In the genomic region with DNA sequence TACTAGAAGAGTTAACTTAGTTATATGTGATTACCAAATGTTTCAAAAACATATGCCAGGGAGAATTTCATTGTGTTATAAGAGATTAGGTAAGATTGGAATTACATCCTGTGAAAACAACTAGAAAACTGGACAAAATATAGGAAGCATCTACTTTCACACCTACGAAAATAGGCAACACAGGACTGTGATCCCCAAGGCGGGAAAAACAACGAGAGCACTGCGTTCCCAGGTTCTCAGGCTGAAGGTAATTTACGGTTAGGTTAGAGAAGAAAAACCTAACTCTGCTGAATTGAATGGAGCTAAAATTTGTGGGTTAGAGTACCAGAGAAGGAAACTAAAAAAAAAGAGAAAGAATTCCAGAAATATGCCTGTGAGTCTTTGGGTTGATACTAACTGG, we compare ENCODE assay signal across 25 cellular contexts. TPM values are rescaled to one million over a fixed set of nuclear protein-coding genes. Genes with fewer than 3 reads are reported as not detected.
DNase-seq lines count a peak whose midpoint lies in the region; ATAC-seq, FAIRE-seq and TF ChIP-seq lines count a peak whose summit lies in the region.
"Had no signal": no experiment of that assay in that cellular context is flagged by ENCODE, and none has a peak within 500 bp of the region (broad histone marks: within the 10 kb centered on the region; RNA-seq: fewer than 3 reads in every experiment).

No MANE protein-coding gene starts in this region.

- H3K79me1 ChIP-seq in H1 (ENCODE audit: low read depth, low read length): no peaks in the 10 kb centered on the region

- H3K36me3 ChIP-seq in Caco-2 (ENCODE audit: control insufficient read depth, insufficient read depth, low read length) (no peaks in the 10 kb centered on the region), GM23338 (ENCODE audit: insufficient read depth) (no peaks in the 10 kb centered on the region), H1 (ENCODE audit: control insufficient read depth in 2 of 4, insufficient read depth in 4 of 4, low read length in 3 of 4) (no peaks in the 10 kb centered on the region), neural progenitor cell (no peaks in the 10 kb centered on the region)
- H3K36me3 ChIP-seq: BE2C, BLaER1 had no signal

- no peak overlapping the region for H4K91ac ChIP-seq in H1 (replicated peaks; ENCODE audit: insufficient read length, low read length)

- H2BK120ac ChIP-seq in H1 (replicated peaks; ENCODE audit: low read depth, low read length): no peak overlapping the region

- no peak overlapping the region for H2BK20ac ChIP-seq in H1 (ENCODE audit: low read length)

- H3K9me3 ChIP-seq in Caco-2 (no peaks in the 10 kb centered on the region), H1 (ENCODE audit: insufficient read depth in 2 of 2, low read depth in 1 of 2, low read length in 1 of 2) (no peaks in the 10 kb centered on the region), neural progenitor cell (ENCODE audit: low read depth) (no peaks in the 10 kb centered on the region)
- H3K9me3 ChIP-seq: BE2C, BLaER1 had no signal

- H2AFZ ChIP-seq in GM23338 (peak overlapping the region; percentile 8; the same call in 1 of the 2 replicates), H1 (ENCODE audit: low read length) (peak overlapping the region; percentile 38; the same call in 1 of the 2 replicates), neural progenitor cell (replicated peaks) (no peak overlapping the region)

- H3K4me3 ChIP-seq in Caco-2 (ENCODE audit: low read depth, low read length) (no peak overlapping the region), GM23338 (no peak overlapping the region), H1 (ENCODE audit: extremely low read depth in 1 of 4, insufficient read depth in 2 of 4, low read depth in 3 of 4, low read length in 4 of 4) (no peak overlapping the region), neural progenitor cell (no peak overlapping the region)
- H3K4me3 ChIP-seq: BLaER1 had no signal

- no peak overlapping the region for H4K5ac ChIP-seq in H1 (ENCODE audit: insufficient read length, low read depth, low read length)

- H3K9me3 Mint-ChIP-seq in Caco-2 (ENCODE audit: unreplicated experiment) (no peaks in the 10 kb centered on the region), GM23338 (no peaks in the 10 kb centered on the region), neural progenitor cell (no peaks in the 10 kb centered on the region)
- H3K9me3 Mint-ChIP-seq: CD14-positive monocyte; CD4-positive, alpha-beta memory T cell; CD8-positive, alpha-beta memory T cell had no signal

- H3K23me2 ChIP-seq in H1 (ENCODE audit: low read depth, low read length): no peaks in the 10 kb centered on the region

- H3K4me3 Mint-ChIP-seq in Caco-2 (ENCODE audit: unreplicated experiment): no peak overlapping the region
- H3K4me3 Mint-ChIP-seq in GM23338: no peak overlapping the region
- H3K4me3 Mint-ChIP-seq in neural progenitor cell: no peak overlapping the region
- H3K4me3 Mint-ChIP-seq: CD14-positive monocyte; CD4-positive, alpha-beta memory T cell; CD4-positive, CD25-positive, alpha-beta regulatory T cell; CD8-positive, alpha-beta memory T cell had no signal

- H3K27ac ChIP-seq in GM23338 (ENCODE audit: low read depth) (no peak overlapping the region), H1 (ENCODE audit: low read depth, low read length) (no peak overlapping the region), neural progenitor cell (no peak overlapping the region)
- H3K27ac ChIP-seq: BLaER1 had no signal

- H4K20me1 ChIP-seq in GM23338 (replicated peaks; ENCODE audit: insufficient read depth) (no peaks in the 10 kb centered on the region), H1 (replicated peaks in 1 of 2; ENCODE audit: control insufficient read depth in 1 of 2, insufficient read depth in 2 of 2, low read length in 2 of 2) (no peaks in the 10 kb centered on the region), neural progenitor cell (ENCODE audit: low read depth) (no peaks in the 10 kb centered on the region)
- H4K20me1 ChIP-seq: BLaER1 had no signal

- H3K23ac ChIP-seq in H1 (ENCODE audit: insufficient read length): no peak overlapping the region

- no TSS peak for BruUV-seq in Caco-2 (replicated peaks; lab: Mats Ljungman, UMichigan)

- H3K27ac Mint-ChIP-seq in Caco-2 (ENCODE audit: unreplicated experiment): peak overlapping the region; percentile 74
- H3K27ac Mint-ChIP-seq in GM23338: no peak overlapping the region
- no peak overlapping the region for H3K27ac Mint-ChIP-seq in neural progenitor cell
- H3K27ac Mint-ChIP-seq: CD4-positive, alpha-beta memory T cell; CD4-positive, CD25-positive, alpha-beta regulatory T cell; CD8-positive, alpha-beta memory T cell had no signal

- no peak overlapping the region for H2BK15ac ChIP-seq in H1 (ENCODE audit: low read length)

- intact Hi-C loops in Caco-2 (cut with micrococcal nuclease; ENCODE audit: unreplicated experiment): no loop called here

- ATAC-seq in GM23338: no peak
- ATAC-seq in HG02840 (IDR thresholded peaks at IDR 0.05; ENCODE audit: low FRiP score, unreplicated experiment): no peak
- ATAC-seq in HG03457 (IDR thresholded peaks at IDR 0.05; ENCODE audit: unreplicated experiment): no peak

- H3K27me3 ChIP-seq in Caco-2 (replicated peaks; ENCODE audit: control insufficient read depth, insufficient read depth, low read length): no peaks in the 10 kb centered on the region
- no peaks in the 10 kb centered on the region for H3K27me3 ChIP-seq in GM23338 (ENCODE audit: insufficient read depth)
- H3K27me3 ChIP-seq in H1 (replicated peaks in 1 of 4; ENCODE audit: control insufficient read depth in 3 of 4, extremely low read depth in 1 of 4, insufficient read depth in 3 of 4, low read length in 3 of 4): no peaks in the 10 kb centered on the region
- no peaks in the 10 kb centered on the region for H3K27me3 ChIP-seq in neural progenitor cell
- H3K27me3 ChIP-seq: BE2C, BLaER1 had no signal

- H3K9ac ChIP-seq in H1 (replicated peaks in 1 of 4; ENCODE audit: extremely low read depth in 1 of 4, low read depth in 3 of 4, low read length in 3 of 4) (no peak overlapping the region), neural progenitor cell (no peak overlapping the region)
- H3K9ac ChIP-seq: BLaER1 had no signal

- no peak overlapping the region for H3K4ac ChIP-seq in H1 (replicated peaks; ENCODE audit: insufficient read length, low read depth, low read length)

- no peak overlapping the region for H3K14ac ChIP-seq in H1 (ENCODE audit: insufficient read length)

- H3K36me3 Mint-ChIP-seq in Caco-2 (ENCODE audit: insufficient read depth, unreplicated experiment): no peaks in the 10 kb centered on the region
- H3K36me3 Mint-ChIP-seq in GM23338 (ENCODE audit: low read depth): no peaks in the 10 kb centered on the region
- no peaks in the 10 kb centered on the region for H3K36me3 Mint-ChIP-seq in neural progenitor cell
- H3K36me3 Mint-ChIP-seq: CD14-positive monocyte; CD4-positive, alpha-beta memory T cell; CD4-positive, CD25-positive, alpha-beta regulatory T cell had no signal

- H3K4me1 Mint-ChIP-seq in Caco-2 (ENCODE audit: low read depth, unreplicated experiment) (peaks cover 54% of the 10 kb centered on the region), GM23338 (no peaks in the 10 kb centered on the region), neural progenitor cell (peaks cover 6% of the 10 kb centered on the region)
- H3K4me1 Mint-ChIP-seq: CD4-positive, alpha-beta memory T cell; CD4-positive, CD25-positive, alpha-beta regulatory T cell; CD8-positive, alpha-beta memory T cell had no signal

- H3K4me1 ChIP-seq in Caco-2: peaks cover 48% of the 10 kb centered on the region
- no peaks in the 10 kb centered on the region for H3K4me1 ChIP-seq in GM23338 (ENCODE audit: insufficient read depth)
- H3K4me1 ChIP-seq in H1 (replicated peaks in 1 of 4; ENCODE audit: control insufficient read depth in 3 of 4, insufficient read depth in 4 of 4, low read length in 3 of 4): no peaks in the 10 kb centered on the region
- peaks cover 9% of the 10 kb centered on the region for H3K4me1 ChIP-seq in neural progenitor cell
- H3K4me1 ChIP-seq: BE2C, BLaER1 had no signal

- no peak for TF ChIP-seq EP300 in H1 (IDR thresholded peaks at IDR 0.05; ENCODE audit: borderline replicate concordance in 1 of 2, low read depth in 2 of 2, low read length in 2 of 2)

- WGBS in H1 (ENCODE audit: extremely low coverage in 1 of 2, insufficient coverage in 1 of 2, insufficient read length in 1 of 2, insufficient replicate concordance in 2 of 2, low coverage in 1 of 2, low lambda C conversion rate in 2 of 2, missing lambda C conversion rate in 1 of 2), 2 experiments: 89% methylated on average over 5 of the region's 5 CpGs; no CpG with 5 or more reads in 1 of the 2 experiments

- DNase-seq in Caco-2: no peak
- no peak for DNase-seq in GM23338 (ENCODE audit: low spot score)
- DNase-seq in H1 (ENCODE audit: low read depth in 1 of 2, low spot score in 2 of 2): no peak
- DNase-seq in neural progenitor cell (ENCODE audit: low spot score): no peak
- DNase-seq: 8988T; ACHN; BE2C; C1 segment of cervical spinal cord; Calu3; CD4-positive, alpha-beta memory T cell; CD4-positive, CD25-positive, alpha-beta regulatory T cell; CD8-positive, alpha-beta memory T cell; COR-L47; DMS79 treated with DMSO at 0.1 percent for 48 hours; GF-D8 had no signal

- no peak for TF ChIP-seq POLR2A in H1 (IDR thresholded peaks at IDR 0.05; ENCODE audit: control extremely low read depth in 1 of 2, low read depth in 2 of 2, low read length in 2 of 2)

- no peak overlapping the region for H2BK12ac ChIP-seq in H1 (ENCODE audit: low read depth, low read length)

- H3K18ac ChIP-seq in H1 (ENCODE audit: extremely low read depth, low read length): no peak overlapping the region

- POLR2A ChIA-PET in Caco-2 (lab: Charles Lee) (no interaction called here), H1 (lab: Charles Lee; ENCODE audit: partially characterized antibody) (interaction anchor here (0.7 to 1.2 kb wide), 2 partner anchors 42 to 909 kb away, joined by 3 read pairs; no protein-coding TSS in a partner anchor)

- H3K56ac ChIP-seq in H1 (replicated peaks; ENCODE audit: insufficient read length, low read depth, low read length): no peak overlapping the region

- CTCF ChIA-PET in Caco-2 (lab: Charles Lee) (no interaction called here), H1 (lab: Charles Lee; ENCODE audit: partially characterized antibody) (interaction anchor here (0.6 to 0.8 kb wide), 3 partner anchors 22 to 66 kb away, joined by 3 to 6 read pairs (median 3); no protein-coding TSS in a partner anchor)

- no peak overlapping the region for H2AK5ac ChIP-seq in H1 (ENCODE audit: low read depth, low read length)

- no peaks in the 10 kb centered on the region for H3K9me2 ChIP-seq in GM23338 (ENCODE audit: insufficient read depth)

- H2BK5ac ChIP-seq in H1 (ENCODE audit: low read depth, low read length): no peak overlapping the region

- H4K8ac ChIP-seq in H1 (ENCODE audit: extremely low read depth, insufficient read depth, low read length): no peak overlapping the region

- FAIRE-seq in H1 (lab: Jason Lieb, UNC): no peak
- FAIRE-seq: A204.1, D721Med, G401.6, GM12891, GM19239 had no signal

- H3K27me3 Mint-ChIP-seq in Caco-2 (ENCODE audit: insufficient read depth, unreplicated experiment): no peaks in the 10 kb centered on the region
- H3K27me3 Mint-ChIP-seq in GM23338 (ENCODE audit: insufficient read depth, low read depth, poor library complexity): no peaks in the 10 kb centered on the region
- H3K27me3 Mint-ChIP-seq in neural progenitor cell (ENCODE audit: insufficient read depth, low read depth): no peaks in the 10 kb centered on the region

- TF ChIP-seq RAD21 in H1 (IDR thresholded peaks at IDR 0.05 in 1 of 2, conservative IDR thresholded peaks at IDR 0.05 in 1 of 2; ENCODE audit: low read depth in 2 of 2, low read length in 2 of 2): no peak

- H3F3A ChIP-seq in GM23338 (replicated peaks; ENCODE audit: low read depth) (no peaks in the 10 kb centered on the region), neural progenitor cell (ENCODE audit: low read depth) (no peaks in the 10 kb centered on the region)

- no peak overlapping the region for H3K4me2 ChIP-seq in GM23338
- no peak overlapping the region for H3K4me2 ChIP-seq in H1 (ENCODE audit: insufficient read depth in 1 of 2, low read depth in 2 of 2, low read length in 2 of 2)
- no peak overlapping the region for H3K4me2 ChIP-seq in neural progenitor cell
- H3K4me2 ChIP-seq: BLaER1 had no signal

- TF ChIP-seq CTCF in Caco-2 (IDR thresholded peaks at IDR 0.05; ENCODE audit: insufficient read depth in 1 of 2, low read depth in 1 of 2, low read length in 1 of 2, severe bottlenecking in 1 of 2, unreplicated experiment in 1 of 2) (no peak), GM23338 (conservative IDR thresholded peaks at IDR 0.05; ENCODE audit: low read depth in 2 of 2) (no peak), H1 (IDR thresholded peaks at IDR 0.05; ENCODE audit: control extremely low read depth in 1 of 3, insufficient read depth in 1 of 3, low read depth in 1 of 3, low read length in 3 of 3) (no peak), neural progenitor cell (IDR thresholded peaks at IDR 0.05) (no peak)

- H3K79me2 ChIP-seq in GM23338 (replicated peaks; ENCODE audit: insufficient read depth): no peaks in the 10 kb centered on the region
- no peaks in the 10 kb centered on the region for H3K79me2 ChIP-seq in H1 (ENCODE audit: control insufficient read depth in 1 of 2, insufficient read depth in 2 of 2, low read length in 2 of 2)
- no peaks in the 10 kb centered on the region for H3K79me2 ChIP-seq in neural progenitor cell (ENCODE audit: low read depth)

RNA-seq across cellular contexts. Expression of a gene that starts 28.4 kb away (rescaled TPM):
- total RNA-seq in Caco-2 (2022) (1.4 TPM in 2 replicates), neural progenitor cell (ENCODE audit: low replicate concordance) (1.2 TPM in 1 of 2 replicates, not detected in the other)
- total RNA-seq in GM23338 (2014; rRNA removed; shearing (Covaris generic)): 1.4 TPM in 1 of 2 replicates, not detected in the other
- polyA plus RNA-seq in GM23338 (2016; fragmentation: Nextera tagmentation; extraction: Ambion mirVana) (0.15 and 0.54 TPM in 2 replicates), H1 (2011; rRNA removed) (0.29 and 0.31 TPM in 2 replicates)
- total RNA-seq in H1 (2021; fragmentation: NEBNext Ultra II Directional; extraction: Animal tissue kit (Norgen Biotek cat#: 25700)): 0.33 TPM in 1 of 2 replicates, not detected in the other
- polyA plus RNA-seq in H1 (2011; cell fraction: cytosol; rRNA removed): 0.19 TPM
- polyA plus RNA-seq in H1 (2011; cell fraction: nucleus; rRNA removed): 0.56 TPM
- 0.37 to 0.59 TPM (median 0.47 TPM) in 3 of 4 replicates, not detected in the other for polyA plus RNA-seq in H1 (2012, experiment 1 of 2)
- polyA plus RNA-seq in H1 (2012, experiment 2 of 2): 0.84 TPM
- 0.10 TPM for polyA plus RNA-seq in H1 (2013, experiment 1 of 2)
- polyA plus RNA-seq in H1 (2013, experiment 2 of 2): 0.18 TPM
- not detected in 2 replicates for polyA minus RNA-seq in H1 (2011; rRNA and poly(A)+ RNA removed)
- not detected for polyA minus RNA-seq in H1 (2011; cell fraction: cytosol; rRNA and poly(A)+ RNA removed)
- polyA minus RNA-seq in H1 (2011; cell fraction: nucleus; rRNA and poly(A)+ RNA removed): not detected
- total RNA-seq: A673; CD4-positive, CD25-positive, alpha-beta regulatory T cell; CD8-positive, alpha-beta memory T cell had no signal
- polyA plus RNA-seq: CD14-positive monocyte; CD4-positive, alpha-beta memory T cell; CD4-positive, CD25-positive, alpha-beta regulatory T cell; CD8-positive, alpha-beta memory T cell had no signal
